ENCODE assay signal across 8 cellular contexts in the genomic region with DNA sequence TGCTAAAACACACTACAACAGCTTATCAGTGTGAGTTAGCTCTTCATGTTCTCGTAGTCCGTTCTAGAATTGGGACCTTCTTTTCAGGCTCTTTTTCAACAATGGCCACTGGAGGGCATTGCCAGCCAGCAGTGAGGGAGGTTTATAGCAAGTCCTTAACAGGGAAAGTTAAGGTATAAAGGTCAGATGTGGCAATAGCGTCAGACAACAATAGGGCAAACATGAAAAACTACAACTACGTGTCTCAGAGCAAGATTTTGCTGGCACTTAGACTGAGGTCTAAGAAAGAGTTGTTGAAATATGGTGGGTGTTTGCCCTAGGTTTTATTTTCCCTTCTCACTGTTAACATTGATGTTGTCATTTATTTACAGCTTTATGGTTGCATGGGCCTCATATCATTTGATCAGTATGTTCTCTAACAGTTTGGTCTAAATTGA.
DNase-seq lines count a peak whose midpoint lies in the region; ATAC-seq and TF ChIP-seq lines count a peak whose summit lies in the region.

No MANE protein-coding gene starts in this region.

- H3K4me3 Mint-ChIP-seq in neural crest cell: no peak overlapping the region

- no TSS peak for BruUV-seq in Panc1 (replicated peaks; lab: Mats Ljungman, UMichigan)

- peak; percentile 76 for TF ChIP-seq CTCF in Panc1 (IDR thresholded peaks at IDR 0.05)
- peak; percentile 89 for TF ChIP-seq CTCF in epithelial cell of esophagus (IDR thresholded peaks at IDR 0.05; ENCODE audit: insufficient read depth, low read depth, low read length, missing control alignments)
- peak; percentile 69 for TF ChIP-seq CTCF in neural crest cell (conservative IDR thresholded peaks at IDR 0.05)
- no peak for TF ChIP-seq CTCF in gastroesophageal sphincter (IDR thresholded peaks at IDR 0.05)

- intact Hi-C loops in Panc1 (cut with micrococcal nuclease; ENCODE audit: unreplicated experiment): loop anchor here (5.0 kb wide), 1 partner anchor 346 kb away; no protein-coding TSS in a partner anchor

- in situ Hi-C loops in G401 (cut with HindIII; ENCODE audit: low sequenced_read_pairs) (no loop called here), Panc1 (cut with HindIII; ENCODE audit: low pct_unique_long_range_greater_than_20kb, low sequenced_read_pairs) (no loop called here)

- ATAC-seq in HG03432 (IDR thresholded peaks at IDR 0.05; ENCODE audit: unreplicated experiment) (peak; percentile 46), Panc1 (0 out of 2 replicates have a peak, but pooled peaks have one; percentile 63), gastroesophageal sphincter (no peak)

- POLR2A ChIA-PET in Panc1 (lab: Charles Lee): no interaction called here

- H3K4me1 ChIP-seq in Panc1 (ENCODE audit: control insufficient read depth, insufficient read depth, low read length) (no peaks in the 10 kb centered on the region), gastroesophageal sphincter (no peaks in the 10 kb centered on the region)

- H3K9me3 ChIP-seq in Panc1 (ENCODE audit: control insufficient read depth, insufficient read depth, low read depth, low read length) (no peaks in the 10 kb centered on the region), gastroesophageal sphincter (no peaks in the 10 kb centered on the region)

- H3K9me3 Mint-ChIP-seq in neural crest cell: no peaks in the 10 kb centered on the region

- H3K36me3 ChIP-seq in Panc1 (ENCODE audit: control insufficient read depth, insufficient read depth, low read length) (no peaks in the 10 kb centered on the region), gastroesophageal sphincter (no peaks in the 10 kb centered on the region)

- H3K4me1 Mint-ChIP-seq in neural crest cell: peaks cover 16% of the 10 kb centered on the region

- no peak for TF ChIP-seq POLR2A in gastroesophageal sphincter (IDR thresholded peaks at IDR 0.05)

- no peak overlapping the region for H3K27ac Mint-ChIP-seq in neural crest cell (ENCODE audit: unreplicated experiment)

- H3K36me3 Mint-ChIP-seq in neural crest cell (ENCODE audit: low read depth): no peaks in the 10 kb centered on the region

- H3K27me3 ChIP-seq in Panc1 (ENCODE audit: control insufficient read depth, insufficient read depth, low read length) (no peaks in the 10 kb centered on the region), gastroesophageal sphincter (no peaks in the 10 kb centered on the region)

- H3K4me3 ChIP-seq in Panc1 (ENCODE audit: low read depth in 2 of 2, low read length in 2 of 2) (no peak overlapping the region), epithelial cell of esophagus (ENCODE audit: low read length) (no peak overlapping the region), gastroesophageal sphincter (no peak overlapping the region)

- 47 to 48% methylated on average over 4 of the region's 4 CpGs for WGBS in gastroesophageal sphincter (ENCODE audit: low coverage in 1 of 2), 2 donors

- no peak for TF ChIP-seq EP300 in gastroesophageal sphincter (IDR thresholded peaks at IDR 0.05)

- CTCF ChIA-PET in Panc1 (lab: Charles Lee): no interaction called here

- DNase-seq in G401 (ENCODE audit: low spot score) (peak; percentile 6), Panc1 (ENCODE audit: low read depth, low spot score) (peak; percentile 43), epithelial cell of esophagus (ENCODE audit: low read depth) (peak; percentile 81), neural crest cell (ENCODE audit: low read depth, low spot score) (no peak), NCI-H2227 (lab: John Stamatoyannopoulos, UW; ENCODE audit: unreplicated experiment) (no peak), NCI-H128 (lab: John Stamatoyannopoulos, UW; ENCODE audit: unreplicated experiment) (no peak)

- H3K27ac ChIP-seq in Panc1 (ENCODE audit: low read length): no peak overlapping the region
- H3K27ac ChIP-seq in gastroesophageal sphincter: no peak overlapping the region

- no peaks in the 10 kb centered on the region for H3K27me3 Mint-ChIP-seq in neural crest cell (ENCODE audit: low read depth)

Comparison
In these comparisons a context has a peak if more than half of its experiments do, and no peak if none do; other contexts are left out.
1. DNase-seq: peak in G401 (single experiment), Panc1 (single experiment) and epithelial cell of esophagus (single experiment); none in neural crest cell (single experiment), NCI-H2227 (single experiment) and NCI-H128 (single experiment).
2. CTCF ChIP-seq: peak in Panc1 (single experiment), epithelial cell of esophagus (single experiment) and neural crest cell (single experiment); none in gastroesophageal sphincter (0 of 4).